In genomic region chr12:32423598-32423997, GRCh38 we compare ENCODE assay signal across 2 cellular contexts.
TF ChIP-seq lines count a peak whose summit lies in the region.

No MANE protein-coding gene starts in this region.

TF ChIP-seq in A549, 52 proteins besides CTCF, POLR2A, EP300 and RAD21:
- no peak for TF ChIP-seq PBX3 (IDR thresholded peaks at IDR 0.05)
- TF ChIP-seq HOXA7 (CRISPR knock-in tag; IDR thresholded peaks at IDR 0.05): no peak
- no peak for TF ChIP-seq ZSCAN20 (CRISPR knock-in tag; IDR thresholded peaks at IDR 0.05)
- no peak for TF ChIP-seq HOXB5 (CRISPR knock-in tag; IDR thresholded peaks at IDR 0.05)
- TF ChIP-seq GATA3 (IDR thresholded peaks at IDR 0.05; ENCODE audit: borderline replicate concordance): no peak
- TF ChIP-seq CHD2 (IDR thresholded peaks at IDR 0.05; ENCODE audit: low read length, partially characterized antibody): no peak
- no peak for TF ChIP-seq REST (IDR thresholded peaks at IDR 0.05)
- TF ChIP-seq JUNB (IDR thresholded peaks at IDR 0.05): no peak
- TF ChIP-seq EHMT2 (IDR thresholded peaks at IDR 0.05; ENCODE audit: low read depth): no peak
- no peak for TF ChIP-seq SMC3 (IDR thresholded peaks at IDR 0.05)
- no peak for TF ChIP-seq MYC (IDR thresholded peaks at IDR 0.05; ENCODE audit: borderline replicate concordance, low read length)
- TF ChIP-seq FOSL2 (IDR thresholded peaks at IDR 0.05): no peak
- TF ChIP-seq FOSL2 (CRISPR knock-in tag; IDR thresholded peaks at IDR 0.05): no peak
- no peak for TF ChIP-seq KDM5A (IDR thresholded peaks at IDR 0.05)
- no peak for TF ChIP-seq E2F6 (IDR thresholded peaks at IDR 0.05; ENCODE audit: borderline replicate concordance, low read depth)
- TF ChIP-seq SREBF2 (IDR thresholded peaks at IDR 0.05): no peak
- no peak for TF ChIP-seq FOXS1 (CRISPR knock-in tag; IDR thresholded peaks at IDR 0.05)
- no peak for TF ChIP-seq MAX (IDR thresholded peaks at IDR 0.05)
- no peak for TF ChIP-seq ZC3H11A (IDR thresholded peaks at IDR 0.05)
- TF ChIP-seq ATOH8 (CRISPR knock-in tag; IDR thresholded peaks at IDR 0.05; ENCODE audit: low read depth): no peak
- no peak for TF ChIP-seq TFCP2L1 (CRISPR knock-in tag; IDR thresholded peaks at IDR 0.05)

TF ChIP-seq in GM12878, 131 proteins besides CTCF, POLR2A, EP300 and RAD21:
- TF ChIP-seq HSF1 (IDR thresholded peaks at IDR 0.05; ENCODE audit: low read depth, low read length) (no peak), CREM (IDR thresholded peaks at IDR 0.05; ENCODE audit: low read depth) (no peak), BACH1 (IDR thresholded peaks at IDR 0.05; ENCODE audit: borderline replicate concordance) (no peak), ZBTB40 (IDR thresholded peaks at IDR 0.05; ENCODE audit: borderline replicate concordance) (no peak), ZBED1 (IDR thresholded peaks at IDR 0.05; ENCODE audit: borderline replicate concordance) (no peak), SPI1 (IDR thresholded peaks at IDR 0.05; ENCODE audit: borderline replicate concordance, insufficient read depth, low read depth, low read length) (no peak), MXI1 (IDR thresholded peaks at IDR 0.05; ENCODE audit: low read depth, low read length) (no peak), IKZF2 (IDR thresholded peaks at IDR 0.05) (no peak), KLF5 (IDR thresholded peaks at IDR 0.05; ENCODE audit: partially characterized antibody) (no peak), SKIL (IDR thresholded peaks at IDR 0.05; ENCODE audit: low read depth, poor library complexity, severe bottlenecking) (no peak), IRF5 (IDR thresholded peaks at IDR 0.05; ENCODE audit: borderline replicate concordance) (no peak), ZSCAN29 (IDR thresholded peaks at IDR 0.05) (no peak), FOXM1 (IDR thresholded peaks at IDR 0.05; ENCODE audit: low read depth, low read length) (no peak), NR2C2 (IDR thresholded peaks at IDR 0.05; ENCODE audit: borderline replicate concordance, control insufficient read depth, insufficient read length, low read depth) (no peak), WRNIP1 (IDR thresholded peaks at IDR 0.05; ENCODE audit: borderline replicate concordance, low read depth, low read length) (no peak)
